8 cellular contexts compared by ENCODE assay signal in the genomic region with DNA sequence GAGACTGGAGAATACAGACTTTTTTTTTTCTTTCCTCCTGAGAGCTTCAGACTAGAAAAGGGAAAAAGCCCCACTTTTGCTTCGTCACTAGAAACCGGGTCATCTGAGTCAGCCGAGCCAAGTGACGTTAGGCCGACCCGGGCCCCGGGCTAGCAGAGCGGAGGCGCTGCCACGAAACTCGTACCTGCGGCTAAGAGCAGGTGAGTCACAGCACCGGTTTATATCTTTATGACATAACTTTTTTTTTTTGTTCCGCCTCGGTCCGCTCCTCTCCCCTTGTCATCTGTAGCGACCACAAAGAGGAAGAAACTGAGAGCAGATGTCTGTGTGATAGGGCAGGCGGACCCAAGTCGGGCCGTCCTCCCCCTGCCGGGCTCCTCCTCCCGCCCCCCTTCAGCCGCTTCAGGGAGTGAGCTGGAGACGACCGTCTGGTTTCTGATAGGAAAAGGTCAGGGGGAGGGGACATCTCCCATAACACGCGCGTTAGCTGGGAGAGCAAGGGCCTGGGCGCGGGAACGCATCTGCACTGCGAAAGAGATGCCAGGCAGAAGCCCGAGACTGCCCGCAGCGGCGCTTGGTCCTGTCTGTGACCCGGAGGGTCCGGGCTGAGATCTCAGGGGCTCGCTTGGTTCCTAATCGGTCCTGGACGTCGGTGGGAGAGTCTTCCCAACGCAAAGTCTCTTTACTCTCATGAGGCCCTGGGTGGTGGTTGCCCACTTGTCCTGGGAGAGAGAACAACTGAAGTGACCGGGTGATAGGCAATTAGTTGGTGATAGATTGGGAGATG. TPM values are rescaled to one million over a fixed set of nuclear protein-coding genes. Genes with fewer than 3 reads are reported as not detected.
DNase-seq lines count a peak whose midpoint lies in the region; ATAC-seq and TF ChIP-seq lines count a peak whose summit lies in the region.

No MANE protein-coding gene starts in this region.

- H3K27me3 Mint-ChIP-seq in CD14-positive monocyte (ENCODE audit: low read depth in 3 of 3) (peaks cover 88 to 96% (median 93%) of the 10 kb centered on the region in 3 donors), MCF 10A (ENCODE audit: insufficient read depth, unreplicated experiment) (no peaks in the 10 kb centered on the region)
- peaks cover 87% of the 10 kb centered on the region for H3K27me3 Mint-ChIP-seq in stimulated activated memory B cell treated with anti-CD40 and anti-IgM and Interleukin-4, amounts not matched to agents 10 μg/mL and 1 μg/mL and 100 μg/mL, for 72 hours

- 6 to 7% methylated on average over 40 to 44 of the region's 44 CpGs for WGBS in GM23248 (ENCODE audit: low coverage in 1 of 2, low lambda C conversion rate in 2 of 2, missing lambda C conversion rate in 2 of 2), 2 experiments

- H3K4me3 Mint-ChIP-seq in CD14-positive monocyte (peak overlapping the region; percentile 57 to 90), MCF 10A (ENCODE audit: unreplicated experiment) (peak overlapping the region; percentile 84)
- H3K4me3 Mint-ChIP-seq in stimulated activated memory B cell treated with anti-CD40 and anti-IgM and Interleukin-4, amounts not matched to agents 10 μg/mL and 1 μg/mL and 100 μg/mL, for 72 hours, result peak overlapping the region; percentile 29

- H3F3A ChIP-seq in GM23248 (ENCODE audit: insufficient read depth), result no peaks in the 10 kb centered on the region

- H3K4me2 ChIP-seq in GM23248 (ENCODE audit: unreplicated experiment), result peak overlapping the region; percentile 84

- H3K9me2 ChIP-seq in GM23248 (ENCODE audit: insufficient read depth), result no peaks in the 10 kb centered on the region

- DNase-seq in CD14-positive monocyte (ENCODE audit: low spot score) (peak; percentile 63), GM23248 (peak; percentile 53), NCI-H1417 (lab: John Stamatoyannopoulos, UW) (peak; percentile 97 to 99 (median 97)), SKM-1 treated with dmso at 0.1 percent for 144 hours (lab: John Stamatoyannopoulos, UW; ENCODE audit: unreplicated experiment) (peak; percentile 67), MCF 10A (ENCODE audit: unreplicated experiment) (peak; percentile 85), mucosa of gallbladder (ENCODE audit: low spot score) (peak; percentile 42)

- BruUV-seq in MCF 10A (replicated peaks; lab: Mats Ljungman, UMichigan), result TSS peak; percentile 69

- peak overlapping the region in 1 of 7 donors; percentile 75 for H3K27ac Mint-ChIP-seq in CD14-positive monocyte
- peak overlapping the region; percentile 87 for H3K27ac Mint-ChIP-seq in MCF 10A (ENCODE audit: low read depth, unreplicated experiment)
- H3K27ac Mint-ChIP-seq in stimulated activated memory B cell treated with anti-CD40 and anti-IgM and Interleukin-4, amounts not matched to agents 10 μg/mL and 1 μg/mL and 100 μg/mL, for 72 hours, result no peak overlapping the region

- H3K27me3 ChIP-seq in GM23248 (replicated peaks; ENCODE audit: insufficient read depth), result peaks cover 74% of the 10 kb centered on the region

- H3K27ac ChIP-seq in GM23248, result no peak overlapping the region

- H3K4me1 ChIP-seq in GM23248 (ENCODE audit: insufficient read depth), result peaks cover 5% of the 10 kb centered on the region; the same call in 1 of the 2 replicates

- H4K20me1 ChIP-seq in GM23248 (ENCODE audit: insufficient read depth), result no peaks in the 10 kb centered on the region

- ATAC-seq in stimulated activated memory B cell treated with anti-CD40 and anti-IgM and Interleukin-4, amounts not matched to agents 10 μg/mL and 1 μg/mL and 100 μg/mL, for 72 hours, result peak; percentile 45
- no peak for ATAC-seq in HG02852 (IDR thresholded peaks at IDR 0.05; ENCODE audit: unreplicated experiment)

- no peaks in the 10 kb centered on the region for H3K36me3 ChIP-seq in GM23248 (ENCODE audit: low read depth)

- intact Hi-C loops in CD14-positive monocyte (cut with micrococcal nuclease) (no loop called here), MCF 10A (cut with micrococcal nuclease) (loop anchor here (2.0 to 10.0 kb wide), 3 partner anchors 15 to 279 kb away; no protein-coding TSS in a partner anchor)

- POLR2A ChIA-PET in MCF 10A (lab: Yijun Ruan, JAX), result interaction anchor here (0.6 to 1.8 kb wide), 4 partner anchors 291 to 557 kb away, joined by 3 to 4 read pairs (median 3); no protein-coding TSS in a partner anchor

- CTCF ChIA-PET in MCF 10A (lab: Yijun Ruan, JAX), result interaction anchor here (0.7 to 5.7 kb wide), 6 partner anchors 9 to 350 kb away, joined by 3 to 46 read pairs (median 6); no protein-coding TSS in a partner anchor

- peak overlapping the region; percentile 1; the same call in 1 of the 2 replicates for H2AFZ ChIP-seq in GM23248

- TF ChIP-seq CTCF in CD14-positive monocyte (IDR thresholded peaks at IDR 0.05) (no peak), MCF 10A (IDR thresholded peaks at IDR 0.05; ENCODE audit: unreplicated experiment) (no peak)

- H3K4me1 Mint-ChIP-seq in CD14-positive monocyte (peaks cover 23% of the 10 kb centered on the region), MCF 10A (ENCODE audit: insufficient read depth, unreplicated experiment) (peaks cover 7% of the 10 kb centered on the region)
- H3K4me1 Mint-ChIP-seq in stimulated activated memory B cell treated with anti-CD40 and anti-IgM and Interleukin-4, amounts not matched to agents 10 μg/mL and 1 μg/mL and 100 μg/mL, for 72 hours, result peaks cover 9% of the 10 kb centered on the region

- peak overlapping the region; percentile 63 for H3K4me3 ChIP-seq in GM23248

- H3K36me3 Mint-ChIP-seq in CD14-positive monocyte (peaks cover 4 to 19% of the 10 kb centered on the region in 2 donors), MCF 10A (ENCODE audit: insufficient read depth, unreplicated experiment) (peaks cover 6% of the 10 kb centered on the region)
- no peaks in the 10 kb centered on the region for H3K36me3 Mint-ChIP-seq in stimulated activated memory B cell treated with anti-CD40 and anti-IgM and Interleukin-4, amounts not matched to agents 10 μg/mL and 1 μg/mL and 100 μg/mL, for 72 hours

- H3K9me3 Mint-ChIP-seq in CD14-positive monocyte (peaks cover 9 to 68% (median 54%) of the 10 kb centered on the region in 7 donors), MCF 10A (ENCODE audit: unreplicated experiment) (no peaks in the 10 kb centered on the region)
- H3K9me3 Mint-ChIP-seq in stimulated activated memory B cell treated with anti-CD40 and anti-IgM and Interleukin-4, amounts not matched to agents 10 μg/mL and 1 μg/mL and 100 μg/mL, for 72 hours, result no peaks in the 10 kb centered on the region

- no peak overlapping the region for H3K9ac ChIP-seq in GM23248

- no peaks in the 10 kb centered on the region for H3K9me3 ChIP-seq in GM23248 (ENCODE audit: low read depth)

- no peaks in the 10 kb centered on the region for H3K79me2 ChIP-seq in GM23248 (ENCODE audit: insufficient read depth)

- in situ Hi-C loops in GM23248 (cut with MboI), result no loop called here

RNA-seq across cellular contexts. Expression of gene TTC6, which starts 0.6 kb away (rescaled TPM):
- not detected for polyA plus RNA-seq in CD14-positive monocyte
- not detected in 2 replicates for total RNA-seq in GM23248 (2014; rRNA removed; shearing (Covaris generic))
- polyA plus RNA-seq in GM23248 (2016; fragmentation: Nextera tagmentation; extraction: Ambion mirVana), result not detected in 2 replicates
- total RNA-seq in MCF 10A (2022), result 0.96 and 0.98 TPM in 2 replicates
- 2.5 TPM for total RNA-seq in mucosa of gallbladder

RNA-seq across cellular contexts. Expression of gene FOXA1, which starts 1.0 kb away (rescaled TPM):
- polyA plus RNA-seq in CD14-positive monocyte (not detected), GM23248 (2016; fragmentation: Nextera tagmentation; extraction: Ambion mirVana) (0.10 TPM in 1 of 2 replicates, not detected in the other)
- total RNA-seq in GM23248 (2014; rRNA removed; shearing (Covaris generic)), result not detected in 2 replicates
- total RNA-seq in MCF 10A (2022) (8.6 and 11.2 TPM in 2 replicates), mucosa of gallbladder (17.3 TPM)

Comparison
In these comparisons a context has a peak if more than half of its experiments do, and no peak if none do; other contexts are left out.
1. DNase-seq: peak in every context shown above with its lines; median percentile 97 in NCI-H1417; 85 in MCF 10A; 67 in SKM-1 treated with dmso at 0.1 percent for 144 hours; 63 in CD14-positive monocyte; 53 in GM23248; 42 in mucosa of gallbladder.
2. H3K4me3 Mint-ChIP-seq: peak in every context shown above with its lines; median percentile 84 in MCF 10A; 74 in CD14-positive monocyte; 29 in stimulated activated memory B cell treated with anti-CD40 and anti-IgM and Interleukin-4, amounts not matched to agents 10 μg/mL and 1 μg/mL and 100 μg/mL, for 72 hours.